In genomic region chr3:110391640-110392395, GRCh38 we compare ENCODE assay signal across 1 cellular context.
TF ChIP-seq lines count a peak whose summit lies in the region.

No MANE protein-coding gene starts in this region.

TF ChIP-seq in HCT116, 20 proteins besides CTCF, POLR2A, EP300 and RAD21:
- no peak for TF ChIP-seq ZFX (IDR thresholded peaks at IDR 0.05)
